18 cellular contexts compared by ENCODE assay signal in the genomic region with DNA sequence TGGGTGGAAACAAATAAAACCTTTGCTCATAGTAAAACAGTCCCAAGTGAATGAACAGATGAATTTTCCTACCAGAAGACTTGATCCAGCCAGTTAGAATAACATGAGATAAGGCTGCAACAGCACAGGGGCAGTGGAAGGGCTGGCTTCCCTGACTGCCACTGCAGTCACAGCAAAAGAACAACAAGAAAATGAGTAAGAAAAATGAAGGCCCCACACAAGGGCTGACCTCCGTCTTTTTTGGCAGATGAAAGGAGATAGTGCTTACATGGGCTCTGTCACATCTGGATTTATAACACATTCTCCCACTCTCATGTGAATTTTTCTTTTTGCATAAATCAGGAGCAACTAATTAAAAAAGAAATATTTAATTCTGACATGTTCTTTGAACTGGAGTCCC.
A peak's percentile ranks its signal among the peaks of the same experiment; 100 is the strongest.
DNase-seq lines count a peak whose midpoint lies in the region; ATAC-seq and TF ChIP-seq lines count a peak whose summit lies in the region.
"Had no signal": no experiment of that assay in that cellular context is flagged by ENCODE, and none has a peak within 500 bp of the region (broad histone marks: within the 10 kb centered on the region; RNA-seq: fewer than 3 reads in every experiment).

No MANE protein-coding gene starts in this region.

- DNase-seq in PC-3 (no peak), endothelial cell (ENCODE audit: low spot score) (no peak), left kidney (ENCODE audit: low read depth, low spot score) (peak; percentile 90), thyroid gland (peak; percentile 62 to 71), NCI-H187 (lab: John Stamatoyannopoulos, UW) (no peak), NCI-H2081 (lab: John Stamatoyannopoulos, UW) (no peak)
- DNase-seq in activated T-cell treated with anti-CD3 and anti-CD28 coated beads, Interleukin-2, amount 50 U/mL, for 1 hour: no peak
- DNase-seq: activated CD4-positive, alpha-beta T cell treated with anti-CD3 and anti-CD28 coated beads for 48 hours; DMS79 treated with DMSO at 0.1 percent for 48 hours; left lung; NCI-H2107; NCI-H82; SHP77 treated with DMSO at 0.1 percent for 48 hours; transverse colon had no signal

- no peaks in the 10 kb centered on the region for H3K9me3 ChIP-seq in PC-3 (ENCODE audit: low read length)
- no peaks in the 10 kb centered on the region for H3K9me3 ChIP-seq in thyroid gland
- H3K9me3 ChIP-seq: left lung, transverse colon had no signal

- no peak overlapping the region for H2AFZ ChIP-seq in PC-3 (ENCODE audit: low read length)

- ATAC-seq in PC-3 (no peak), GM21576 (IDR thresholded peaks at IDR 0.05; ENCODE audit: unreplicated experiment) (no peak)
- ATAC-seq: left lung; natural killer cell treated with Interleukin-12 subunit alpha and Interleukin-12 subunit beta and Interleukin-15 and Interleukin-18, amount 100 ng/mL, for 72 hours had no signal

- H3K4me1 Mint-ChIP-seq in endothelial cell (ENCODE audit: unreplicated experiment): peaks cover 87% of the 10 kb centered on the region

- H3K27me3 ChIP-seq in PC-3 (ENCODE audit: low read length) (no peaks in the 10 kb centered on the region), thyroid gland (no peaks in the 10 kb centered on the region)
- H3K27me3 ChIP-seq: left lung, transverse colon had no signal

- H3K4me2 ChIP-seq in PC-3 (ENCODE audit: low read length): no peak overlapping the region

- peak overlapping the region; percentile 60 for H3K4me3 Mint-ChIP-seq in endothelial cell (ENCODE audit: unreplicated experiment)
- H3K4me3 Mint-ChIP-seq: activated naive CD8-positive, alpha-beta T cell; natural killer cell treated with Interleukin-12 subunit alpha and Interleukin-12 subunit beta and Interleukin-15 and Interleukin-18, amount 100 ng/mL, for 72 hours; T-helper 2 cell treated with Interferon-gamma antibody and Interleukin-4, amounts not matched to agents 5 μg/mL and 100 μg/mL, for 36 hours had no signal

- no peaks in the 10 kb centered on the region for H3K9me2 ChIP-seq in PC-3 (replicated peaks; ENCODE audit: low read length)

- CTCF ChIA-PET in PC-3 (lab: Charles Lee): no interaction called here

- H3K79me2 ChIP-seq in PC-3 (ENCODE audit: low read length): peaks cover 53% of the 10 kb centered on the region

- H3K27me3 Mint-ChIP-seq in endothelial cell (ENCODE audit: unreplicated experiment): peaks cover 9% of the 10 kb centered on the region
- H3K27me3 Mint-ChIP-seq: activated naive CD8-positive, alpha-beta T cell had no signal

- POLR2A ChIA-PET in PC-3 (lab: Charles Lee; ENCODE audit: unreplicated experiment): no interaction called here

- no TSS peak for BruUV-seq in PC-3 (replicated peaks; lab: Mats Ljungman, UMichigan)

- WGBS in thyroid gland, 2 donors: 19% methylated on average over 1 of the region's 1 CpG

- no peaks in the 10 kb centered on the region for H4K20me1 ChIP-seq in PC-3 (ENCODE audit: low read length)

- no peak overlapping the region for H3K9ac ChIP-seq in PC-3 (ENCODE audit: low read length)

- peaks cover 67% of the 10 kb centered on the region for H3K36me3 Mint-ChIP-seq in endothelial cell (ENCODE audit: low read depth, unreplicated experiment)
- H3K36me3 Mint-ChIP-seq: activated naive CD8-positive, alpha-beta T cell; natural killer cell treated with Interleukin-12 subunit alpha and Interleukin-12 subunit beta and Interleukin-15 and Interleukin-18, amount 100 ng/mL, for 72 hours had no signal

- H3K4me3 ChIP-seq in PC-3 (ENCODE audit: low read length) (no peak overlapping the region), thyroid gland (replicated peaks in 1 of 3) (no peak overlapping the region)
- H3K4me3 ChIP-seq: left lung, transverse colon had no signal

- H3K27ac Mint-ChIP-seq in endothelial cell (ENCODE audit: unreplicated experiment): peak overlapping the region; percentile 99
- H3K27ac Mint-ChIP-seq: activated naive CD8-positive, alpha-beta T cell; natural killer cell treated with Interleukin-12 subunit alpha and Interleukin-12 subunit beta and Interleukin-15 and Interleukin-18, amount 100 ng/mL, for 72 hours; T-helper 2 cell treated with Interferon-gamma antibody and Interleukin-4, amounts not matched to agents 5 μg/mL and 100 μg/mL, for 36 hours had no signal

- peak overlapping the region; percentile 66; the same call in 1 of the 2 replicates for H3K27ac ChIP-seq in PC-3 (ENCODE audit: low read length)
- peak overlapping the region; percentile 46 to 78 (median 67) for H3K27ac ChIP-seq in thyroid gland

- no peaks in the 10 kb centered on the region for H3K9me3 Mint-ChIP-seq in endothelial cell (ENCODE audit: unreplicated experiment)
- H3K9me3 Mint-ChIP-seq: natural killer cell treated with Interleukin-12 subunit alpha and Interleukin-12 subunit beta and Interleukin-15 and Interleukin-18, amount 100 ng/mL, for 72 hours; T-helper 2 cell treated with Interferon-gamma antibody and Interleukin-4, amounts not matched to agents 5 μg/mL and 100 μg/mL, for 36 hours had no signal

- H3F3A ChIP-seq in PC-3 (ENCODE audit: low read length, unreplicated experiment): peaks cover 28% of the 10 kb centered on the region

- H3K36me3 ChIP-seq in PC-3 (ENCODE audit: low read depth, low read length): peaks cover 62% of the 10 kb centered on the region
- no peaks in the 10 kb centered on the region for H3K36me3 ChIP-seq in thyroid gland
- H3K36me3 ChIP-seq: left lung, transverse colon had no signal

- no peak for TF ChIP-seq POLR2A in thyroid gland (IDR thresholded peaks at IDR 0.05)

- intact Hi-C loops in PC-3 (cut with micrococcal nuclease): no loop called here
- intact Hi-C loops in thyroid gland (cut with DNase I): no loop called here

- H3K4me1 ChIP-seq in PC-3 (ENCODE audit: insufficient read depth, low read length) (peaks cover 49% of the 10 kb centered on the region), thyroid gland (peaks cover 26 to 31% of the 10 kb centered on the region in 2 donors)

- TF ChIP-seq CTCF in PC-3 (conservative IDR thresholded peaks at IDR 0.05; ENCODE audit: low read depth, low read length): no peak
- no peak for TF ChIP-seq CTCF in endothelial cell (IDR thresholded peaks at IDR 0.05; ENCODE audit: unreplicated experiment)
- TF ChIP-seq CTCF in thyroid gland (IDR thresholded peaks at IDR 0.05): no peak

Comparison
In these comparisons a context has a peak if more than half of its experiments do, and no peak if none do; other contexts are left out.
1. DNase-seq: peak in left kidney (single experiment) and thyroid gland (2 of 2); none in PC-3 (single experiment), endothelial cell (single experiment), NCI-H187 (0 of 2), NCI-H2081 (0 of 2) and activated T-cell treated with anti-CD3 and anti-CD28 coated beads, Interleukin-2, amount 50 U/mL, for 1 hour (single experiment).